8 cellular contexts compared by ENCODE assay signal in genomic region chr7:129501760-129502707, GRCh38. TPM values are rescaled to one million over a fixed set of nuclear protein-coding genes. Genes with fewer than 3 reads are reported as not detected.
A peak's percentile ranks its signal among the peaks of the same experiment; 100 is the strongest.
DNase-seq lines count a peak whose midpoint lies in the region; FAIRE-seq and TF ChIP-seq lines count a peak whose summit lies in the region.

Gene SMKR1 (plus strand): TSS chr7:129502531. CDS start chr7:129502825, 294 bp downstream.

- H3K9ac ChIP-seq in GM23248: peak within 1 kb of the TSS; percentile 54
- H3K9ac ChIP-seq in SK-N-MC (ENCODE audit: insufficient read length): peak within 1 kb of the TSS; percentile 41

- no peak for TF ChIP-seq POLR2A in prostate gland (IDR thresholded peaks at IDR 0.05)

- H3K27ac ChIP-seq in GM23248 (no peak within 1 kb of the TSS), SK-N-MC (no peak within 1 kb of the TSS), left ventricle myocardium inferior (replicated peaks) (no peak within 1 kb of the TSS), prostate gland (no peak within 1 kb of the TSS)

- peak within 1 kb of the TSS; percentile 67 for H3K4me2 ChIP-seq in GM23248 (ENCODE audit: unreplicated experiment)

- FAIRE-seq in urothelium cell line (lab: Jason Lieb, UNC): no peak

- H3K27ac Mint-ChIP-seq in activated naive CD4-positive, alpha-beta T cell treated with anti-CD3 and anti-CD28 coated beads, Interleukin-2, amount 50 U/mL, for 24 hours: peak within 1 kb of the TSS; percentile 97

- H3K9me3 Mint-ChIP-seq in activated naive CD4-positive, alpha-beta T cell treated with anti-CD3 and anti-CD28 coated beads, Interleukin-2, amount 50 U/mL, for 24 hours: no peaks in the 10 kb centered on the region

- H3F3A ChIP-seq in GM23248 (ENCODE audit: insufficient read depth): no peaks in the 10 kb centered on the region

- H3K36me3 Mint-ChIP-seq in activated naive CD4-positive, alpha-beta T cell treated with anti-CD3 and anti-CD28 coated beads, Interleukin-2, amount 50 U/mL, for 24 hours: no peaks in the 10 kb centered on the region

- peak; percentile 48 for DNase-seq in GDM1 (lab: John Stamatoyannopoulos, UW)
- peak; percentile 82 for DNase-seq in GM23248
- peak; percentile 61 for DNase-seq in LNCaP clone FGC (ENCODE audit: low read depth)
- no peak for DNase-seq in SK-N-MC (ENCODE audit: low read depth, low spot score)
- DNase-seq in left ventricle myocardium inferior: peak; percentile 66
- DNase-seq in prostate gland (ENCODE audit: low spot score): peak; percentile 68
- DNase-seq in urothelium cell line (ENCODE audit: low spot score): peak; percentile 84

- in situ Hi-C loops in GM23248 (cut with MboI): no loop called here

- H3K4me1 ChIP-seq in GM23248 (ENCODE audit: insufficient read depth): no peaks in the 10 kb centered on the region
- H3K4me1 ChIP-seq in left ventricle myocardium inferior: peaks cover 10% of the 10 kb centered on the region
- no peaks in the 10 kb centered on the region for H3K4me1 ChIP-seq in prostate gland (replicated peaks)

- H2AFZ ChIP-seq in GM23248: peak within 1 kb of the TSS; percentile 80

- H3K27me3 Mint-ChIP-seq in activated naive CD4-positive, alpha-beta T cell treated with anti-CD3 and anti-CD28 coated beads, Interleukin-2, amount 50 U/mL, for 24 hours: no peaks in the 10 kb centered on the region

- H3K4me1 Mint-ChIP-seq in activated naive CD4-positive, alpha-beta T cell treated with anti-CD3 and anti-CD28 coated beads, Interleukin-2, amount 50 U/mL, for 24 hours: peaks cover 17% of the 10 kb centered on the region

- TF ChIP-seq CTCF in LNCaP clone FGC (IDR thresholded peaks at IDR 0.05; ENCODE audit: control insufficient read depth, extremely low read depth, insufficient read depth): 0 out of 2 replicates have a peak, but pooled peaks have one; percentile 11
- TF ChIP-seq CTCF in left ventricle myocardium inferior (IDR thresholded peaks at IDR 0.05; ENCODE audit: borderline replicate concordance): no peak
- no peak for TF ChIP-seq CTCF in prostate gland (IDR thresholded peaks at IDR 0.05)

- H3K4me3 Mint-ChIP-seq in activated naive CD4-positive, alpha-beta T cell treated with anti-CD3 and anti-CD28 coated beads, Interleukin-2, amount 50 U/mL, for 24 hours: peak within 1 kb of the TSS; percentile 89

- H3K4me3 ChIP-seq in GM23248: peak within 1 kb of the TSS; percentile 70
- peak within 1 kb of the TSS; percentile 69 for H3K4me3 ChIP-seq in LNCaP clone FGC (ENCODE audit: low read depth, low read length)
- peak within 1 kb of the TSS; percentile 82 for H3K4me3 ChIP-seq in SK-N-MC
- peak within 1 kb of the TSS; percentile 72 for H3K4me3 ChIP-seq in left ventricle myocardium inferior
- H3K4me3 ChIP-seq in prostate gland: peak within 1 kb of the TSS; percentile 38 to 45

- WGBS in GM23248 (ENCODE audit: low coverage in 1 of 2, low lambda C conversion rate in 2 of 2, missing lambda C conversion rate in 2 of 2), 2 experiments: 11 to 18% methylated on average over 55 to 81 of the region's 89 CpGs
- 7% methylated on average over 47 of the region's 89 CpGs for WGBS in prostate gland

- intact Hi-C loops in left ventricle myocardium inferior (cut with micrococcal nuclease): no loop called here
- intact Hi-C loops in prostate gland (cut with DNase I): no loop called here

- no peaks in the 10 kb centered on the region for H3K79me2 ChIP-seq in GM23248 (ENCODE audit: insufficient read depth)

- H3K9me3 ChIP-seq in GM23248 (ENCODE audit: low read depth): no peaks in the 10 kb centered on the region
- no peaks in the 10 kb centered on the region for H3K9me3 ChIP-seq in SK-N-MC (ENCODE audit: low read depth, low read length)
- H3K9me3 ChIP-seq in left ventricle myocardium inferior (replicated peaks): no peaks in the 10 kb centered on the region
- no peaks in the 10 kb centered on the region for H3K9me3 ChIP-seq in prostate gland

- H3K36me3 ChIP-seq in GM23248 (ENCODE audit: low read depth) (no peaks in the 10 kb centered on the region), SK-N-MC (ENCODE audit: insufficient read depth, low read length) (no peaks in the 10 kb centered on the region), left ventricle myocardium inferior (no peaks in the 10 kb centered on the region), prostate gland (no peaks in the 10 kb centered on the region)

- no peaks in the 10 kb centered on the region for H3K27me3 ChIP-seq in GM23248 (replicated peaks; ENCODE audit: insufficient read depth)
- H3K27me3 ChIP-seq in left ventricle myocardium inferior (ENCODE audit: low read depth): peaks cover 32% of the 10 kb centered on the region
- H3K27me3 ChIP-seq in prostate gland (replicated peaks; ENCODE audit: insufficient read depth): no peaks in the 10 kb centered on the region

- H4K20me1 ChIP-seq in GM23248 (ENCODE audit: insufficient read depth): no peaks in the 10 kb centered on the region

- H3K9me2 ChIP-seq in GM23248 (ENCODE audit: insufficient read depth): no peaks in the 10 kb centered on the region

RNA-seq across cellular contexts. Expression of gene SMKR1, which starts in this region (rescaled TPM):
- total RNA-seq in GM23248 (2014; rRNA removed; shearing (Covaris generic)): not detected in 2 replicates
- polyA plus RNA-seq in GM23248 (2016; fragmentation: Nextera tagmentation; extraction: Ambion mirVana): 0.18 and 0.70 TPM in 2 replicates
- not detected for total RNA-seq in left ventricle myocardium inferior
- total RNA-seq in prostate gland: 1 to 10 TPM in 1 of 2 donors, under 1 TPM in 1; 0.59 to 6.6 TPM

Comparison
In these comparisons a context has a peak if more than half of its experiments do, and no peak if none do; other contexts are left out.
1. Peak in DNase-seq, H3K4me3 ChIP-seq, H3K9ac ChIP-seq and H3K4me2 ChIP-seq in GM23248; RNA of the gene not detected or under 1 TPM.
2. Peak in DNase-seq and H3K4me3 ChIP-seq in left ventricle myocardium inferior; RNA of the gene not detected or under 1 TPM.